In the genomic region with DNA sequence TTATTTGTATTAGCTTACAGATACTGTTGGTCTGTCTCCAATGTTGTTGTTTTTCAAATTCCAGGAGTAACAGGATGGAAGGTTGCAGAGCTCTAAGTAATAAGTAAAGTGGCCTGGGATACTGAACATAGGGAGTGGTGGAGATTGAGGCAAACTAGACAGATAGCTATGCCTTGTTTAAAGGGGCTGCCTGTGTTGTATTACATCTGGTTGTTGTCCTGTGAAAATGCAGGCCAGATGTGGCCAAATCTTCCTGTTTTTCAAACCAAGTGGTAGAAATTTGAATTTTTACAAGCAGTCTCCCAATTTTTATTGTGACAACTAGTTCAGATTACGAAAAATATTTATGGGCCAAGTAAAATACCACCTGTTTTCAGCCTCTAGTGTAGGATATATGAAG, we compare ENCODE assay signal across 31 cellular contexts.
"Had no signal": no experiment of that assay in that cellular context is flagged by ENCODE, and none has a peak within 500 bp of the region (broad histone marks: within the 10 kb centered on the region; RNA-seq: fewer than 3 reads in every experiment).

No MANE protein-coding gene starts in this region.

- H3K9me3 ChIP-seq: body of pancreas, heart right ventricle, neutrophil, stomach, tibial artery, upper lobe of right lung had no signal

- H3K27me3 ChIP-seq: body of pancreas, cardiac muscle cell, heart right ventricle, neutrophil, stomach, tibial artery, upper lobe of right lung had no signal

- H3K4me2 ChIP-seq: smooth muscle cell had no signal

- H3K4me3 ChIP-seq: body of pancreas, cardiac muscle cell, heart right ventricle, lung, smooth muscle cell, stomach, tibial artery, upper lobe of right lung had no signal

- H3K36me3 ChIP-seq: cardiac muscle cell, heart right ventricle, neutrophil, stomach, tibial artery, upper lobe of right lung, WERI-Rb-1 had no signal

- FAIRE-seq: TTC549 had no signal

- DNase-seq: activated CD4-positive, alpha-beta memory T cell treated with anti-CD3 and anti-CD28 coated beads, Interleukin-2, amount 10 ng/mL, durations not matched to agents 7 days and 5 days; activated CD4-positive, alpha-beta T cell treated with anti-CD3 and anti-CD28 coated beads for 48 hours; activated CD8-positive, alpha-beta memory T cell treated with anti-CD3 and anti-CD28 coated beads, Interleukin-2, amount 50 U/mL, for 48 hours; activated gamma-delta T cell; activated naive CD4-positive, alpha-beta T cell treated with anti-CD3 and anti-CD28 coated beads, Interleukin-2, amount 10 ng/mL, durations not matched to agents 7 days and 5 days; activated naive CD8-positive, alpha-beta T cell treated with anti-CD3 and anti-CD28 coated beads, Interleukin-2, amount 10 ng/mL, durations not matched to agents 7 days and 5 days; activated T-cell treated with anti-CD3 and anti-CD28 coated beads, Interleukin-2, amount 50 U/mL, for 24 hours; amniotic stem cell; body of pancreas; cortex of kidney; effector memory CD8-positive, alpha-beta T cell; erythroblast; heart right ventricle; kidney glomerular epithelial cell; naive B cell; nephron progenitor cell; stimulated activated CD4-positive, alpha-beta T cell treated with anti-CD3 and anti-CD28 coated beads, Interleukin-1b, Interleukin-23, amount 100 ng/mL, for 48 hours; stimulated activated naive B cell treated with anti-CD40 and anti-IgM and Interleukin-4, amounts not matched to agents 10 μg/mL and 1 μg/mL and 100 μg/mL, for 72 hours; stomach; SW 1271; T-helper 9 cell; tibial artery; upper lobe of right lung; WERI-Rb-1 had no signal

- H3K4me1 ChIP-seq: body of pancreas had no signal

- ATAC-seq: activated CD4-positive, CD25-positive, alpha-beta regulatory T cell treated with anti-CD3 and anti-CD28 coated beads, Interleukin-2, amount 50 U/mL, for 24 hours; body of pancreas; effector memory CD8-positive, alpha-beta T cell; left lobe of liver; stimulated activated naive B cell treated with anti-CD40 and anti-IgM and Interleukin-4, amounts not matched to agents 10 μg/mL and 1 μg/mL and 100 μg/mL, for 72 hours; upper lobe of right lung had no signal

- H3K27ac ChIP-seq: cardiac muscle cell, neutrophil, stomach, tibial artery, upper lobe of right lung, WERI-Rb-1 had no signal
